In genomic region chr11:65822760-65823528, GRCh38 we compare ENCODE assay signal across 16 cellular contexts. TPM values are rescaled to one million over a fixed set of nuclear protein-coding genes. Genes with fewer than 3 reads are reported as not detected.
DNase-seq lines count a peak whose midpoint lies in the region; ATAC-seq and TF ChIP-seq lines count a peak whose summit lies in the region.
"Had no signal": no experiment of that assay in that cellular context is flagged by ENCODE, and none has a peak within 500 bp of the region (broad histone marks: within the 10 kb centered on the region; RNA-seq: fewer than 3 reads in every experiment).

No MANE protein-coding gene starts in this region.

- DNase-seq in NCI-H69 (lab: John Stamatoyannopoulos, UW): peak; percentile 15
- no peak for DNase-seq in NCI-H2227 treated with DMSO at 0.1 percent for 48 hours (lab: John Stamatoyannopoulos, UW)
- DNase-seq in NCI-H226: no peak
- DNase-seq in activated CD8-positive, alpha-beta T cell treated with anti-CD3 and anti-CD28 coated beads for 36 hours: no peak
- DNase-seq: CD4-positive, CD25-positive, alpha-beta regulatory T cell; EL; Kasumi-1; NCI-H187; NCI-H2171; NCI-H774; SHP77; SK-N-SH had no signal

- peaks cover 26 to 40% of the 10 kb centered on the region in 2 donors for H3K4me1 ChIP-seq in duodenal mucosa (ENCODE audit: control insufficient read depth in 1 of 2, insufficient read depth in 2 of 2, low read length in 2 of 2)
- H3K4me1 ChIP-seq in muscle layer of duodenum (ENCODE audit: control insufficient read depth in 1 of 2, insufficient read depth in 2 of 2, low read length in 2 of 2): no peaks in the 10 kb centered on the region

- intact Hi-C loops in activated CD8-positive, alpha-beta T cell treated with anti-CD3 and anti-CD28 coated beads for 36 hours (cut with micrococcal nuclease): no loop called here

- H3K36me3 Mint-ChIP-seq in activated CD8-positive, alpha-beta T cell treated with anti-CD3 and anti-CD28 coated beads for 36 hours (ENCODE audit: low read depth): no peaks in the 10 kb centered on the region
- H3K36me3 Mint-ChIP-seq: CD4-positive, CD25-positive, alpha-beta regulatory T cell had no signal

- H3K4me1 Mint-ChIP-seq in activated CD8-positive, alpha-beta T cell treated with anti-CD3 and anti-CD28 coated beads for 36 hours (ENCODE audit: low read depth): peaks cover 13% of the 10 kb centered on the region

- no peak overlapping the region for H3K4me3 Mint-ChIP-seq in activated CD8-positive, alpha-beta T cell treated with anti-CD3 and anti-CD28 coated beads for 36 hours
- H3K4me3 Mint-ChIP-seq: CD4-positive, CD25-positive, alpha-beta regulatory T cell had no signal

- H3K9me3 ChIP-seq in duodenal mucosa (ENCODE audit: control insufficient read depth in 1 of 2, low read length in 2 of 2): no peaks in the 10 kb centered on the region
- H3K9me3 ChIP-seq in muscle layer of duodenum (ENCODE audit: control insufficient read depth in 1 of 2, low read length in 2 of 2): no peaks in the 10 kb centered on the region
- H3K9me3 ChIP-seq: SK-N-SH had no signal

- no peak overlapping the region for H3K27ac Mint-ChIP-seq in activated CD8-positive, alpha-beta T cell treated with anti-CD3 and anti-CD28 coated beads for 36 hours
- H3K27ac Mint-ChIP-seq: CD4-positive, CD25-positive, alpha-beta regulatory T cell had no signal

- TF ChIP-seq CTCF in activated CD8-positive, alpha-beta T cell treated with anti-CD3 and anti-CD28 coated beads for 36 hours (IDR thresholded peaks at IDR 0.05): no peak

- H3K36me3 ChIP-seq in duodenal mucosa (ENCODE audit: control insufficient read depth in 1 of 2, insufficient read depth in 2 of 2, low read length in 2 of 2) (no peaks in the 10 kb centered on the region), muscle layer of duodenum (ENCODE audit: control insufficient read depth in 1 of 2, insufficient read depth in 2 of 2, low read length in 2 of 2) (no peaks in the 10 kb centered on the region)

- peak overlapping the region; percentile 22 to 63 for H3K9ac ChIP-seq in duodenal mucosa (ENCODE audit: low read depth in 1 of 2, low read length in 2 of 2)
- H3K9ac ChIP-seq: SK-N-SH had no signal

- CTCF ChIA-PET in activated CD8-positive, alpha-beta T cell treated with anti-CD3 and anti-CD28 coated beads for 36 hours (lab: Charles Lee): interaction anchor here (0.7 to 9.4 kb wide), 6 partner anchors 9 to 168 kb away, joined by 3 to 235 read pairs (median 4); partner anchors contain the start of gene AP5B1

- H3K27ac ChIP-seq in duodenal mucosa (ENCODE audit: low read depth, low read length) (peak overlapping the region; percentile 52), muscle layer of duodenum (ENCODE audit: low read length) (peak overlapping the region; percentile 23)

- no peak for ATAC-seq in HG03135 (IDR thresholded peaks at IDR 0.05; ENCODE audit: unreplicated experiment)
- ATAC-seq in activated CD8-positive, alpha-beta T cell treated with anti-CD3 and anti-CD28 coated beads for 36 hours: no peak

- H3K27me3 Mint-ChIP-seq in activated CD8-positive, alpha-beta T cell treated with anti-CD3 and anti-CD28 coated beads for 36 hours: no peaks in the 10 kb centered on the region

- H3K9me3 Mint-ChIP-seq in activated CD8-positive, alpha-beta T cell treated with anti-CD3 and anti-CD28 coated beads for 36 hours: no peaks in the 10 kb centered on the region
- H3K9me3 Mint-ChIP-seq: CD4-positive, CD25-positive, alpha-beta regulatory T cell had no signal

- peak overlapping the region in 1 of 2 donors; percentile 51 for H3K4me3 ChIP-seq in duodenal mucosa (ENCODE audit: low read depth in 1 of 2, low read length in 2 of 2)
- no peak overlapping the region for H3K4me3 ChIP-seq in muscle layer of duodenum (ENCODE audit: low read depth in 1 of 2, low read length in 2 of 2)

- H3K27me3 ChIP-seq in duodenal mucosa (ENCODE audit: control insufficient read depth in 1 of 2, insufficient read depth in 2 of 2, low read length in 2 of 2) (no peaks in the 10 kb centered on the region), muscle layer of duodenum (ENCODE audit: low read depth, low read length) (no peaks in the 10 kb centered on the region)

- POLR2A ChIA-PET in activated CD8-positive, alpha-beta T cell treated with anti-CD3 and anti-CD28 coated beads for 36 hours (lab: Charles Lee): interaction anchor here (0.5 to 1.7 kb wide), 7 partner anchors 10 to 180 kb away, joined by 3 to 4 read pairs (median 4); partner anchors contain the start of genes KAT5 and SNX32

RNA-seq across cellular contexts. Expression of gene SNX32, which starts 10.8 kb away (rescaled TPM):
- 1 to 10 TPM; 1.6 to 2.1 TPM for total RNA-seq in activated CD8-positive, alpha-beta T cell treated with anti-CD3 and anti-CD28 coated beads for 36 hours

RNA-seq across cellular contexts. Expression of gene CFL1, which starts 35.0 kb away (rescaled TPM):
- total RNA-seq in activated CD8-positive, alpha-beta T cell treated with anti-CD3 and anti-CD28 coated beads for 36 hours: 1,000 to 10,000 TPM; 1,059 to 1,062 TPM

RNA-seq across cellular contexts. Expression of gene OVOL1, which starts 36.1 kb away (rescaled TPM):
- total RNA-seq in activated CD8-positive, alpha-beta T cell treated with anti-CD3 and anti-CD28 coated beads for 36 hours: 1 to 10 TPM in 1 of 2 experiments, under 1 TPM in 1; 0.90 to 1.2 TPM
- total RNA-seq: CD4-positive, CD25-positive, alpha-beta regulatory T cell; NCI-H460 had no signal

RNA-seq across cellular contexts. Expression of gene MUS81, which starts 37.3 kb away (rescaled TPM):
- total RNA-seq in activated CD8-positive, alpha-beta T cell treated with anti-CD3 and anti-CD28 coated beads for 36 hours: 10 to 100 TPM; 54.7 to 60.2 TPM

RNA-seq across cellular contexts. Expression of gene AP5B1, which starts 42.2 kb away (rescaled TPM):
- total RNA-seq in activated CD8-positive, alpha-beta T cell treated with anti-CD3 and anti-CD28 coated beads for 36 hours: 10 to 100 TPM; 30.9 to 31.1 TPM
